Comparison of ENCODE assay signal across 13 cellular contexts in genomic region chr7:69953319-69954067, GRCh38.
DNase-seq lines count a peak whose midpoint lies in the region; ATAC-seq and TF ChIP-seq lines count a peak whose summit lies in the region.
"Had no signal": no experiment of that assay in that cellular context is flagged by ENCODE, and none has a peak within 500 bp of the region (broad histone marks: within the 10 kb centered on the region; RNA-seq: fewer than 3 reads in every experiment).

No MANE protein-coding gene starts in this region.

- peaks cover 29% of the 10 kb centered on the region for H3K4me1 Mint-ChIP-seq in mesothelial cell of epicardium
- H3K4me1 Mint-ChIP-seq: GM23338 had no signal

- no peaks in the 10 kb centered on the region for H3K27me3 Mint-ChIP-seq in mesothelial cell of epicardium (ENCODE audit: low read depth)

- H3K4me3 Mint-ChIP-seq in mesothelial cell of epicardium = no peak overlapping the region
- H3K4me3 Mint-ChIP-seq: GM23338 had no signal

- no peak for TF ChIP-seq CTCF in mesothelial cell of epicardium (IDR thresholded peaks at IDR 0.05; ENCODE audit: unreplicated experiment)

- H3K9me3 Mint-ChIP-seq in mesothelial cell of epicardium = no peaks in the 10 kb centered on the region
- H3K9me3 Mint-ChIP-seq: GM23338 had no signal

- H3K36me3 Mint-ChIP-seq in mesothelial cell of epicardium = no peaks in the 10 kb centered on the region

- ATAC-seq in GM21515 (IDR thresholded peaks at IDR 0.05; ENCODE audit: unreplicated experiment) = peak; percentile 56
- ATAC-seq: GM23338 had no signal

- H3K27ac Mint-ChIP-seq in mesothelial cell of epicardium = peak overlapping the region; percentile 48
- H3K27ac Mint-ChIP-seq: GM23338 had no signal

- DNase-seq in D341Med (ENCODE audit: low spot score) (peak; percentile 54), NCI-H524 treated with DMSO at 0.1 percent for 48 hours (lab: John Stamatoyannopoulos, UW) (peak; percentile 89), mesothelial cell of epicardium (ENCODE audit: low spot score in 2 of 2, unreplicated experiment in 2 of 2) (no peak), SW480 (ENCODE audit: low spot score) (no peak), putamen (ENCODE audit: low spot score) (no peak), T-helper 1 cell (no peak), GM19240 (ENCODE audit: insufficient read length, low spot score) (no peak)
- DNase-seq: activated CD8-positive, alpha-beta memory T cell treated with anti-CD3 and anti-CD28 coated beads for 24 hours; activated naive CD4-positive, alpha-beta T cell treated with anti-CD3 and anti-CD28 coated beads, Interleukin-2, amount 50 U/mL, for 16 hours; C1 segment of cervical spinal cord; NCI-H1694 treated with DMSO at 0.1 percent for 48 hours had no signal

Comparison
In these comparisons a context has a peak if more than half of its experiments do, and no peak if none do; other contexts are left out.
1. DNase-seq: peak in D341Med (single experiment) and NCI-H524 treated with DMSO at 0.1 percent for 48 hours (single experiment); none in mesothelial cell of epicardium (0 of 2), SW480 (single experiment), putamen (single experiment), T-helper 1 cell (0 of 5) and GM19240 (single experiment).